10 cellular contexts compared by ENCODE assay signal in the genomic region with DNA sequence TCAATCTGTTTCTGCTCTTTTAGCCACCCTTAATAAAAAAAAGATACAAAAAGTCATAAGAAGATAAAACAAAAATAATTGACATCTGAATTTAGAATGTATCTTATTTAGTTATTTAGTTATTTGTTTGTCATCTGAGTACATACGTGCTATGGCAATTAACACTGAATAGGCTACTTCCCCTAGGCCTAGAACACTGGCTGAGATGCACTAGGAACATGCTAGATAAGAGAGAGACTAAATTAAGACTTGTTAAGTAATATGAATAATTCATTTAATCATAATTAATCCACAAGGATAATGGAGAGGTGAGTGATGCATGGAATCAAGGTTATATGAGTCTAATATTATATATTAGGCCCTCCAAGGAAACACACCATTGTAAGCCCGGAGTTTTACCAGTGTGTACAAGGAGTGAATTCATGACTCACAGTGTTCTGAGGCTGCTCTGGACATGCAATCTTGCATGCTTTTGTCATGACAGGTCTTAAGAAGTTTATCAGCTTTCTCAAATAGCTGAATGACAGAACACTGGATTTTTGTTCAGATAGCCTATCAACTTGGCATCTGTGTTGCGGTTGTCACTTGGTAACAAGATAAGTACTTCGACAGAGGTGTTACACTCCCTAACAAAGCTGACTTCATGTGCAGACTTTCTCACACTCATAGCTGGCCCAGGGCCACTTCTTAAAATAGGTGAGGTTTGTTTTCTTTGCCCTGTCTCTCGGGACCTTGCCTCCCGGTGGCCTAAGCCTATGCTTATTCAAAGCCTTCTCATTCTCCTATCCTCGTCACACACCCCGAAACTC. TPM values are rescaled to one million over a fixed set of nuclear protein-coding genes. Genes with fewer than 3 reads are reported as not detected.
DNase-seq lines count a peak whose midpoint lies in the region; ATAC-seq and TF ChIP-seq lines count a peak whose summit lies in the region.
"Had no signal": no experiment of that assay in that cellular context is flagged by ENCODE, and none has a peak within 500 bp of the region (broad histone marks: within the 10 kb centered on the region; RNA-seq: fewer than 3 reads in every experiment).

No MANE protein-coding gene starts in this region.

- no peak overlapping the region for H3K4me3 ChIP-seq in RWPE2 (ENCODE audit: severe bottlenecking)
- H3K4me3 ChIP-seq in fibroblast of villous mesenchyme (ENCODE audit: low read depth, low read length), result no peak overlapping the region

- no peaks in the 10 kb centered on the region for H3K36me3 ChIP-seq in RWPE2 (ENCODE audit: low read depth)

- TF ChIP-seq CTCF in GM10266 (IDR thresholded peaks at IDR 0.05; ENCODE audit: control insufficient read depth, insufficient read depth, low read depth, missing control alignments) (no peak), RWPE2 (IDR thresholded peaks at IDR 0.05; ENCODE audit: poor library complexity, severe bottlenecking) (no peak), fibroblast of villous mesenchyme (IDR thresholded peaks at IDR 0.05; ENCODE audit: insufficient read depth, low read depth, low read length) (no peak)

- no peaks in the 10 kb centered on the region for H3K27me3 ChIP-seq in RWPE2 (ENCODE audit: insufficient read depth, poor library complexity, severe bottlenecking)

- peak; percentile 11 for DNase-seq in GM10266 (ENCODE audit: extremely low spot score)
- peak; percentile 74 for DNase-seq in RWPE2 (ENCODE audit: low spot score)
- peak; percentile 87 for DNase-seq in fibroblast of villous mesenchyme (ENCODE audit: low read depth)
- DNase-seq in renal cortical epithelial cell (ENCODE audit: low read depth), result peak; percentile 93
- DNase-seq in NCI-H2107 treated with DMSO at 0.1 percent for 48 hours (lab: John Stamatoyannopoulos, UW; ENCODE audit: unreplicated experiment), result no peak
- no peak for DNase-seq in SHP77 treated with DMSO at 0.1 percent for 48 hours (lab: John Stamatoyannopoulos, UW)
- DNase-seq: nucleus accumbens had no signal

- ATAC-seq in RWPE2 (ENCODE audit: low read depth), result peak; percentile 93
- ATAC-seq in HG03342 (IDR thresholded peaks at IDR 0.05; ENCODE audit: unreplicated experiment), result no peak
- no peak for ATAC-seq in GM18858 (IDR thresholded peaks at IDR 0.05; ENCODE audit: unreplicated experiment)

- peaks cover 24% of the 10 kb centered on the region for H3K4me1 ChIP-seq in RWPE2 (ENCODE audit: insufficient read depth, poor library complexity, severe bottlenecking)

- peak overlapping the region; percentile 93 for H3K27ac ChIP-seq in RWPE2 (ENCODE audit: poor library complexity, severe bottlenecking)

- H3K9me3 ChIP-seq in RWPE2 (ENCODE audit: severe bottlenecking), result no peaks in the 10 kb centered on the region

RNA-seq across cellular contexts. Expression of gene SERPINB2, which starts 5.0 kb away (rescaled TPM):
- total RNA-seq in fibroblast of villous mesenchyme, result 18.0 and 22.9 TPM in 2 replicates
- total RNA-seq in renal cortical epithelial cell, result 0.17 TPM in 1 of 2 replicates, not detected in the other
- total RNA-seq: frontal cortex had no signal

RNA-seq across cellular contexts. Expression of gene SERPINB10, which starts 25.2 kb away (rescaled TPM):
- total RNA-seq in fibroblast of villous mesenchyme (not detected in 2 replicates), renal cortical epithelial cell (not detected in 2 replicates)

Comparison
In these comparisons a context has a peak if more than half of its experiments do, and no peak if none do; other contexts are left out.
1. DNase-seq: peak in GM10266 (single experiment), RWPE2 (single experiment), fibroblast of villous mesenchyme (single experiment) and renal cortical epithelial cell (single experiment); none in NCI-H2107 treated with DMSO at 0.1 percent for 48 hours (single experiment) and SHP77 treated with DMSO at 0.1 percent for 48 hours (single experiment).
2. RNA of gene SERPINB2, which starts 5.0 kb away (total RNA-seq): 18.0 to 22.9 TPM in fibroblast of villous mesenchyme; 0.17 TPM in renal cortical epithelial cell; every median in the first group is over 10 times any median in the second.